In the genomic region with DNA sequence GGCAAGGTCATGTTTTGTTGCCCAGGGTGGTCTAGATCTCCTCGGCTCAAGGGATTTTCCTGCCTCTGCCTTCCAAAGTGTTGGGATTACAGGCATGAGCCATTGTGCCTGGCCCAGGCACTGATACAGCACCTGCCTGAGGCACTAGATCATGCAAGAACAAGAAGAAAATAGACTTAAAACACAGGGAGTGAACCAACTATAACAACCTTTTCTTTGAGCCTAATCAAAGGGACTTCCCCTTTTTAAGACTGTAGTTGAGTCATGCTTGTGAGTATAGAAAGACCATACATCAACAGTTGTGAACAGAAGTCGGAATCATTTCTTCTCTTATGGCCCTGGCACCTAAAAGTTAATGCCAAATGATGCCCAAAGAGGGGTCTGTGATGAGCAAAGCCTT, we compare ENCODE assay signal across 1 cellular context.
TF ChIP-seq lines count a peak whose summit lies in the region.

No MANE protein-coding gene starts in this region.

TF ChIP-seq in K562, 482 proteins besides CTCF, POLR2A, EP300 and RAD21 (continued from another document):
- TF ChIP-seq ARHGAP35 (IDR thresholded peaks at IDR 0.05; ENCODE audit: partially characterized antibody) (no peak), ZNF140 (CRISPR knock-in tag; IDR thresholded peaks at IDR 0.05) (no peak), POU5F1 (IDR thresholded peaks at IDR 0.05; ENCODE audit: borderline replicate concordance, low read depth, low read length, partially characterized antibody) (no peak), CSDE1 (IDR thresholded peaks at IDR 0.05) (no peak), SPI1 (IDR thresholded peaks at IDR 0.05; ENCODE audit: borderline replicate concordance, low read depth, low read length) (peak; percentile 94)
